In genomic region chr7:84136809-84137208, GRCh38 we compare ENCODE assay signal across 19 cellular contexts. TPM values are rescaled to one million over a fixed set of nuclear protein-coding genes. Genes with fewer than 3 reads are reported as not detected.
DNase-seq lines count a peak whose midpoint lies in the region; ATAC-seq, FAIRE-seq and TF ChIP-seq lines count a peak whose summit lies in the region.
"Had no signal": no experiment of that assay in that cellular context is flagged by ENCODE, and none has a peak within 500 bp of the region (broad histone marks: within the 10 kb centered on the region; RNA-seq: fewer than 3 reads in every experiment).

No MANE protein-coding gene starts in this region.

- H3K27ac ChIP-seq in GM23338 (ENCODE audit: low read depth) (peak overlapping the region; percentile 3), HUES48 (ENCODE audit: low read depth, low read length) (peak overlapping the region; percentile 26), pancreas (no peak overlapping the region)
- H3K27ac ChIP-seq: A549, GM23248 had no signal

- H3K4me3 Mint-ChIP-seq in GM23338, result no peak overlapping the region
- no peak overlapping the region for H3K4me3 Mint-ChIP-seq in WTC11
- H3K4me3 Mint-ChIP-seq: CD4-positive, alpha-beta memory T cell had no signal

- H3K4me3 ChIP-seq in GM23338 (no peak overlapping the region), HUES48 (ENCODE audit: low read depth, low read length) (no peak overlapping the region), pancreas (no peak overlapping the region)
- H3K4me3 ChIP-seq: A549, GM23248, HAP-1 had no signal

- H2AFZ ChIP-seq in GM23338, result no peak overlapping the region
- H2AFZ ChIP-seq: GM23248 had no signal

- H3K4me1 Mint-ChIP-seq in GM23338, result peaks cover 36% of the 10 kb centered on the region
- peaks cover 51% of the 10 kb centered on the region for H3K4me1 Mint-ChIP-seq in WTC11
- H3K4me1 Mint-ChIP-seq: CD4-positive, alpha-beta memory T cell had no signal

- H3K27me3 Mint-ChIP-seq in GM23338 (ENCODE audit: insufficient read depth, low read depth, poor library complexity), result no peaks in the 10 kb centered on the region
- H3K27me3 Mint-ChIP-seq in WTC11 (ENCODE audit: low read depth), result no peaks in the 10 kb centered on the region
- H3K27me3 Mint-ChIP-seq: CD4-positive, alpha-beta memory T cell had no signal

- H3K9me3 ChIP-seq in HUES48 (ENCODE audit: control insufficient read depth, insufficient read depth, low read length) (no peaks in the 10 kb centered on the region), pancreas (no peaks in the 10 kb centered on the region)
- H3K9me3 ChIP-seq: A549, HAP-1 had no signal

- H3K79me2 ChIP-seq in GM23338 (replicated peaks; ENCODE audit: insufficient read depth), result peaks cover 80% of the 10 kb centered on the region

- H3K4me1 ChIP-seq in GM23338 (ENCODE audit: insufficient read depth) (peaks cover 39% of the 10 kb centered on the region), HUES48 (ENCODE audit: control insufficient read depth, insufficient read depth, low read length) (peaks cover 42% of the 10 kb centered on the region), pancreas (no peaks in the 10 kb centered on the region)
- H3K4me1 ChIP-seq: HAP-1 had no signal

- no peaks in the 10 kb centered on the region for H3F3A ChIP-seq in GM23338 (replicated peaks; ENCODE audit: low read depth)

- H3K36me3 ChIP-seq in GM23338 (ENCODE audit: insufficient read depth) (peaks cover 7% of the 10 kb centered on the region; the same call in 1 of the 2 replicates), HUES48 (ENCODE audit: control insufficient read depth, insufficient read depth, low read length) (peaks cover 16% of the 10 kb centered on the region), pancreas (no peaks in the 10 kb centered on the region)
- H3K36me3 ChIP-seq: HAP-1 had no signal

- H4K20me1 ChIP-seq in GM23338 (replicated peaks; ENCODE audit: insufficient read depth), result no peaks in the 10 kb centered on the region

- intact Hi-C loops in pancreas (cut with DNase I), result no loop called here

- ATAC-seq in GM23338, result no peak
- no peak for ATAC-seq in WTC11
- no peak for ATAC-seq in pancreas
- ATAC-seq: A549 had no signal

- DNase-seq in GM23338 (ENCODE audit: low spot score) (no peak), WTC11 (ENCODE audit: low spot score) (no peak), pancreas (no peak), NCI-H82 treated with DMSO at 0.1 percent for 48 hours (lab: John Stamatoyannopoulos, UW; ENCODE audit: unreplicated experiment) (no peak), GM12891 (ENCODE audit: insufficient read length, low spot score) (no peak)
- DNase-seq: 8988T; C1 segment of cervical spinal cord; Calu3; CD4-positive, alpha-beta memory T cell; COR-L47; DMS53; DMS79 treated with DMSO at 0.1 percent for 48 hours; GF-D8; GM23248 had no signal

- H3K4me2 ChIP-seq in GM23338, result 0 out of 2 replicates have a peak overlapping the region, but pooled peaks have one; percentile 24
- H3K4me2 ChIP-seq: A549 had no signal

- no peaks in the 10 kb centered on the region for H3K9me2 ChIP-seq in GM23338 (ENCODE audit: insufficient read depth)

- H3K27me3 ChIP-seq in GM23338 (ENCODE audit: insufficient read depth), result no peaks in the 10 kb centered on the region
- H3K27me3 ChIP-seq in HUES48 (ENCODE audit: control insufficient read depth, insufficient read depth, low read length), result no peaks in the 10 kb centered on the region
- H3K27me3 ChIP-seq in pancreas, result no peaks in the 10 kb centered on the region

- TF ChIP-seq POLR2A in GM12891 (IDR thresholded peaks at IDR 0.05; ENCODE audit: low read depth, low read length), result no peak

- CTCF ChIA-PET in WTC11 (lab: Charles Lee), result interaction anchor here (0.6 kb wide), 2 partner anchors 154 to 586 kb away, joined by 3 read pairs; no protein-coding TSS in a partner anchor

- FAIRE-seq in pancreas (lab: Jason Lieb, UNC) (no peak), GM12891 (lab: Jason Lieb, UNC) (no peak)
- FAIRE-seq: A549, GM12892, GM19239 had no signal

- POLR2A ChIA-PET in WTC11 (lab: Charles Lee), result interaction anchor here (0.6 to 1.0 kb wide), 4 partner anchors 8 to 95 kb away, joined by 3 to 5 read pairs (median 4); no protein-coding TSS in a partner anchor

- 84 to 89% methylated on average over 3 of the region's 3 CpGs for WGBS in pancreas, 2 donors

- H3K9me3 Mint-ChIP-seq in GM23338 (no peaks in the 10 kb centered on the region), WTC11 (peaks cover 7% of the 10 kb centered on the region)

- no peak for TF ChIP-seq CTCF in GM23338 (conservative IDR thresholded peaks at IDR 0.05; ENCODE audit: low read depth in 2 of 2)
- TF ChIP-seq CTCF in WTC11 (IDR thresholded peaks at IDR 0.05), result no peak
- TF ChIP-seq CTCF in pancreas (IDR thresholded peaks at IDR 0.05), result no peak

- H3K9ac ChIP-seq in HUES48 (ENCODE audit: low read depth, low read length), result no peak overlapping the region
- H3K9ac ChIP-seq: GM23248 had no signal

- peaks cover 18% of the 10 kb centered on the region; the same call in 2 of the 3 replicates for H3K36me3 Mint-ChIP-seq in GM23338 (ENCODE audit: low read depth)
- peaks cover 18% of the 10 kb centered on the region for H3K36me3 Mint-ChIP-seq in WTC11
- H3K36me3 Mint-ChIP-seq: CD4-positive, alpha-beta memory T cell had no signal

- no peak overlapping the region for H3K27ac Mint-ChIP-seq in GM23338
- H3K27ac Mint-ChIP-seq in WTC11, result no peak overlapping the region
- H3K27ac Mint-ChIP-seq: CD4-positive, alpha-beta memory T cell had no signal

TF ChIP-seq in WTC11, 78 proteins besides CTCF, POLR2A, EP300 and RAD21:
- TF ChIP-seq E2F5 (CRISPR knock-in tag; IDR thresholded peaks at IDR 0.05) (no peak), ETV6 (CRISPR knock-in tag; IDR thresholded peaks at IDR 0.05) (peak; percentile 72; the same call in 1 of the 2 replicates)

TF ChIP-seq in GM12891, 5 proteins besides CTCF, POLR2A, EP300 and RAD21:
- TF ChIP-seq POLR2AphosphoS5 (IDR thresholded peaks at IDR 0.05; ENCODE audit: low read depth, low read length) (no peak), TAF1 (IDR thresholded peaks at IDR 0.05; ENCODE audit: low read depth, low read length) (no peak), POU2F2 (IDR thresholded peaks at IDR 0.05; ENCODE audit: low read depth, low read length) (no peak), PAX5 (IDR thresholded peaks at IDR 0.05; ENCODE audit: insufficient read depth, low read length, severe bottlenecking) (no peak), SPI1 (IDR thresholded peaks at IDR 0.05; ENCODE audit: low read depth, low read length) (no peak)
TF ChIP-seq in GM12891: peak in this region for 0.

RNA-seq across cellular contexts. Expression of gene SEMA3A, which starts 57.8 kb away (rescaled TPM):
- 46.4 and 54.5 TPM in 2 replicates for total RNA-seq in GM23338 (2014; rRNA removed; shearing (Covaris generic))
- polyA plus RNA-seq in GM23338 (2016; fragmentation: Nextera tagmentation; extraction: Ambion mirVana) (12.3 and 19.8 TPM in 2 replicates), pancreas (under 1 TPM; 0.11 to 0.40 TPM)
- total RNA-seq in WTC11 (2021) (29.2 to 33.3 TPM (median 32.2 TPM) in 3 replicates), pancreas (under 1 TPM; 0.05 to 0.79 (median 0.53) TPM)
- 0.85 TPM for polyA plus RNA-seq in GM12891 (2012; ENCODE audit: low read depth, missing spikeins)

Comparison
In these comparisons a context has a peak if more than half of its experiments do, and no peak if none do; other contexts are left out.
1. H3K27ac ChIP-seq: peak in GM23338 (single experiment) and HUES48 (single experiment); none in pancreas (0 of 4).
2. RNA of gene SEMA3A, which starts 57.8 kb away (total RNA-seq): 46.4 to 54.5 TPM in GM23338 and 29.2 to 33.3 TPM in WTC11; 0.05 to 0.79 TPM in pancreas; every median in the first group is over 10 times any median in the second.